11 cellular contexts compared by ENCODE assay signal in the genomic region with DNA sequence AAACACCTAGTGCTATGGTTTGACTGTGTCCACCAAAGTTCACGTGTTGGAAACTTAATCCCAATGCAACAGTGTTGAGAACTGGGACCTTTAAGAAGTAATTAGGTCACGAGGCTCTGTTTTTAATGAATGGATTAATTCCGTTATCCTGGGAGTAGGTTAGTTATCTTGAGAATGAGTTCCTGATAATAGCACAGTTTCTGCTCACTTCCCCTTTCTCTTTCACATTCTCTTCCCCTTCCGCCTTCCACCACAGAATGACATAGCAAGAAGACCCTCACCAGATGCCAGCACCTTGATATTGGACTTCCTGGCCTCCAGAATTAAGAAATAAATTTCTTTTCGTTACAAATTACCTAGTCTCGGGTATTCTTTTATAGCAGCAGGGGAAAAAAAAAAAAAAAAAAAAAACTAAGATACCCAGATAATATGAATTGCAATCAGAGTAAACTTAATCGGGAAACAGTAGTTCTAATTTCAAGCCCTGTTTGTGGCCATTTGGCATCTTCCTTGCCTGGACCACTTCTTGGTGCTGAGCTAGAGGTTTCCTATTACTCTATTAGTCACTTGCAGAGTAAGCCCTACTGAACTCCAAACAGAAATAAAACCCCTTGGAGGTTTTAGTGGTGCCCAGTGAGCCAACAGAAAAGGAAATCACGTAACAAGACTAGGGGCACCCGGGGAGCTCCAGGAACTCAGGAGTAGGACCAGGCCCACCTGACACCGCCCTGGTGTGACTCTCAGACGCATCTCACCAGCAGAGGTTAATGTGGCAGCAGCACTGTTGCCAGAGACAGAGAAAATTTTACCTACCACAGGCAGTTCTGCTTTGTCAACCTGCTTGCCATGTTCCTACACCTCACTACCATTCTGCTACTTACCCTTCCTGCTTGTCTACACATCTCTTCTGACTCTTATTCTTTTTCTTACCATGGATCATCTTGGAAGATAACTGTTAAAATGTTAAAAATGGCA.
DNase-seq lines count a peak whose midpoint lies in the region; ATAC-seq and TF ChIP-seq lines count a peak whose summit lies in the region.
"Had no signal": no experiment of that assay in that cellular context is flagged by ENCODE, and none has a peak within 500 bp of the region (broad histone marks: within the 10 kb centered on the region; RNA-seq: fewer than 3 reads in every experiment).

No MANE protein-coding gene starts in this region.

- H3K27ac ChIP-seq in AG04450 (ENCODE audit: low read depth, low read length), result no peak overlapping the region
- H3K27ac ChIP-seq: testis had no signal

- no peak overlapping the region for H3K27ac Mint-ChIP-seq in effector memory CD8-positive, alpha-beta T cell
- H3K27ac Mint-ChIP-seq: activated T-helper 1 cell treated with anti-CD3 and anti-CD28 coated beads, Interleukin-12 subunit alpha, Interleukin-12 subunit beta, Interleukin-2, Interleukin-4 antibody, amounts not matched to agents 30 ng/mL and 10 ng/mL and 1 ng/mL, durations not matched to agents 14 hours and 24 hours and 36 hours had no signal

- TF ChIP-seq CTCF in AG04450 (IDR thresholded peaks at IDR 0.05; ENCODE audit: low read depth, low read length), result no peak
- TF ChIP-seq CTCF in cardiac fibroblast (IDR thresholded peaks at IDR 0.05; ENCODE audit: low read depth, low read length), result no peak

- in situ Hi-C loops in HAP-1 (cut with MboI; ENCODE audit: low sequenced_read_pairs), result no loop called here

- H3K9me3 Mint-ChIP-seq in effector memory CD8-positive, alpha-beta T cell, result no peaks in the 10 kb centered on the region

- H3K27me3 Mint-ChIP-seq in effector memory CD8-positive, alpha-beta T cell, result no peaks in the 10 kb centered on the region

- DNase-seq in AG04450 (ENCODE audit: low read depth, low spot score) (peak; percentile 15), NCI-H2029 treated with DMSO at 0.1 percent for 48 hours (lab: John Stamatoyannopoulos, UW) (peak; percentile 3), cardiac fibroblast (ENCODE audit: low read depth in 2 of 2) (peak; percentile 55 to 74), HAP-1 (ENCODE audit: low spot score in 2 of 2) (no peak)
- no peak for DNase-seq in effector memory CD8-positive, alpha-beta T cell
- DNase-seq: CD4-positive, CD25-positive, alpha-beta regulatory T cell; testis had no signal

- H3K36me3 ChIP-seq in HAP-1 (replicated peaks), result no peaks in the 10 kb centered on the region

- no peaks in the 10 kb centered on the region for H3K9me3 ChIP-seq in AG04450 (ENCODE audit: control insufficient read depth, insufficient read depth, low read length)
- no peaks in the 10 kb centered on the region for H3K9me3 ChIP-seq in HAP-1
- H3K9me3 ChIP-seq: testis had no signal

- ATAC-seq in GM21515 (IDR thresholded peaks at IDR 0.05; ENCODE audit: unreplicated experiment) (peak; percentile 68), HG03442 (IDR thresholded peaks at IDR 0.05; ENCODE audit: unreplicated experiment) (no peak), GM19397 (IDR thresholded peaks at IDR 0.05; ENCODE audit: unreplicated experiment) (no peak)
- ATAC-seq in effector memory CD8-positive, alpha-beta T cell (replicated peaks), result no peak

- CTCF ChIA-PET in AG04450 (lab: Charles Lee), result no interaction called here

- POLR2A ChIA-PET in AG04450 (lab: Yijun Ruan, JAX), result no interaction called here

- H3K4me1 ChIP-seq in HAP-1, result no peaks in the 10 kb centered on the region
- H3K4me1 ChIP-seq: testis had no signal

- H3K4me3 ChIP-seq in AG04450 (ENCODE audit: low read depth, low read length) (no peak overlapping the region), cardiac fibroblast (replicated peaks in 1 of 2; ENCODE audit: low read depth in 2 of 2, low read length in 2 of 2) (no peak overlapping the region), HAP-1 (no peak overlapping the region)
- H3K4me3 ChIP-seq: testis had no signal

- H3K4me3 Mint-ChIP-seq in effector memory CD8-positive, alpha-beta T cell, result no peak overlapping the region
- H3K4me3 Mint-ChIP-seq: activated T-helper 1 cell treated with anti-CD3 and anti-CD28 coated beads, Interleukin-12 subunit alpha, Interleukin-12 subunit beta, Interleukin-2, Interleukin-4 antibody, amounts not matched to agents 30 ng/mL and 10 ng/mL and 1 ng/mL, durations not matched to agents 14 hours and 24 hours and 36 hours had no signal

- no peaks in the 10 kb centered on the region for H3K36me3 Mint-ChIP-seq in effector memory CD8-positive, alpha-beta T cell (ENCODE audit: insufficient read depth)
- H3K36me3 Mint-ChIP-seq: CD4-positive, CD25-positive, alpha-beta regulatory T cell had no signal

- peaks cover 2 to 4% of the 10 kb centered on the region in 2 donors for H3K4me1 Mint-ChIP-seq in effector memory CD8-positive, alpha-beta T cell (ENCODE audit: low read depth in 2 of 2)

- H3K27me3 ChIP-seq in AG04450 (ENCODE audit: control insufficient read depth, insufficient read depth, low read length) (no peaks in the 10 kb centered on the region), HAP-1 (ENCODE audit: low read depth) (no peaks in the 10 kb centered on the region)
- H3K27me3 ChIP-seq: testis had no signal

Comparison
In these comparisons a context has a peak if more than half of its experiments do, and no peak if none do; other contexts are left out.
1. DNase-seq: peak in AG04450 (single experiment), NCI-H2029 treated with DMSO at 0.1 percent for 48 hours (single experiment) and cardiac fibroblast (2 of 2); none in effector memory CD8-positive, alpha-beta T cell (0 of 3) and HAP-1 (0 of 2).